Comparison of ENCODE assay signal across 33 cellular contexts in the genomic region with DNA sequence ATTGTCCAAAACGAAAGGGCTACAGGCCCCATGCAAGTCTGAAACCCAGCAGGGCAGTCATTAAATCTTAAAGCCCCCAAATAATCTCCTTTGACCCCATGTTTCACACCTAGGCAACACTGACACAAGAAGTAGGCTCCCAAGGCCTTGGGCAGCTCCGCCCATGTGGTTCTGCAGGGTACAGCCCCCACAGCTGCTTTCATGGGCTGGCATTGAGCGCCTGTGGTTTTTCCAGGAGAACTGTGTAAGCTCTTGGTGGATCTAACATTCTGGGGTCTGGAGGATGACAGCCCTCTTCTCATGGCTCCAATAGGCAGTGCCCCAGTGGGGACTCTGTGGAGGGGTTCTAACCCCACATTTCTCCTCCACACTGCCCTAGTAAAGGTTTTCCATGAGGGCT.
"Had no signal": no experiment of that assay in that cellular context is flagged by ENCODE, and none has a peak within 500 bp of the region (broad histone marks: within the 10 kb centered on the region; RNA-seq: fewer than 3 reads in every experiment).

No MANE protein-coding gene starts in this region.

- DNase-seq: Karpas-422, MG63, MM.1S, NCI-H1048, NCI-H1092, NCI-H1092 treated with DMSO at 0.1 percent for 48 hours, NCI-H1105, NCI-H1105 treated with DMSO at 0.1 percent for 48 hours, NCI-H1417, NCI-H1417 treated with DMSO at 0.1 percent for 48 hours, NCI-H1436, NCI-H1436 treated with DMSO at 0.1 percent for 48 hours, NCI-H146, NCI-H1694, NCI-H1694 treated with DMSO at 0.1 percent for 48 hours, NCI-H187, NCI-H187 treated with DMSO at 0.1 percent for 48 hours, NCI-H1930, NCI-H2029, NCI-H2029 treated with DMSO at 0.1 percent for 48 hours, NCI-H2081, NCI-H2081 treated with DMSO at 0.1 percent for 48 hours, NCI-H2107, NCI-H2171, NCI-H2171 treated with DMSO at 0.1 percent for 48 hours, NCI-H2227 treated with DMSO at 0.1 percent for 48 hours, NCI-H226, NCI-H345, NCI-H446, NCI-H446 treated with DMSO at 0.1 percent for 48 hours, NCI-H510A, NCI-H510A treated with DMSO at 0.1 percent for 48 hours, NCI-H524 had no signal

- H3K27me3 ChIP-seq: MG63 had no signal

- H3K36me3 ChIP-seq: MG63 had no signal

- H3K9me3 ChIP-seq: MG63 had no signal

- H3K4me3 ChIP-seq: MG63 had no signal
